In genomic region chr5:168136340-168136739, GRCh38 we compare ENCODE assay signal across 1 cellular context.
TF ChIP-seq lines count a peak whose summit lies in the region.

No MANE protein-coding gene starts in this region.

TF ChIP-seq in HepG2, 621 proteins besides CTCF, POLR2A, EP300 and RAD21 (continued from another document):
- TF ChIP-seq RERE (CRISPR knock-in tag; IDR thresholded peaks at IDR 0.05; ENCODE audit: low read depth): no peak
- no peak for TF ChIP-seq ZFAT (CRISPR knock-in tag; conservative IDR thresholded peaks at IDR 0.05)
- TF ChIP-seq ZNF281 (CRISPR knock-in tag; IDR thresholded peaks at IDR 0.05; ENCODE audit: borderline replicate concordance): no peak
- no peak for TF ChIP-seq ZSCAN9 (CRISPR knock-in tag; IDR thresholded peaks at IDR 0.05; ENCODE audit: borderline replicate concordance)
- 0 out of 2 replicates have a peak, but pooled peaks have one; percentile 11 for TF ChIP-seq FOXA3 (CRISPR knock-in tag; IDR thresholded peaks at IDR 0.05)
- peak; percentile 72 for TF ChIP-seq HNF4A (CRISPR knock-in tag; IDR thresholded peaks at IDR 0.05)
- TF ChIP-seq ZNF607 (CRISPR knock-in tag; IDR thresholded peaks at IDR 0.05; ENCODE audit: borderline replicate concordance): no peak
- TF ChIP-seq MXD4 (CRISPR knock-in tag; IDR thresholded peaks at IDR 0.05): no peak
- no peak for TF ChIP-seq MED1 (CRISPR knock-in tag; IDR thresholded peaks at IDR 0.05)
TF ChIP-seq in HepG2: peak in this region for 3.
